ENCODE assay signal across 1 cellular context in genomic region chr21:28714795-28715464, GRCh38.
TF ChIP-seq lines count a peak whose summit lies in the region.

No MANE protein-coding gene starts in this region.

TF ChIP-seq in GM23338, 12 proteins besides CTCF, POLR2A, EP300 and RAD21 (continued from another document):
- TF ChIP-seq ZNF462 (CRISPR knock-in tag; IDR thresholded peaks at IDR 0.05) (no peak), EZH2 (IDR thresholded peaks at IDR 0.05; ENCODE audit: low read depth, unreplicated experiment) (no peak), NANOG (IDR thresholded peaks at IDR 0.05; ENCODE audit: borderline replicate concordance) (no peak), JUNB (IDR thresholded peaks at IDR 0.05; ENCODE audit: unreplicated experiment) (no peak)
